ENCODE assay signal across 8 cellular contexts in genomic region chr19:54158812-54159351, GRCh38. TPM values are rescaled to one million over a fixed set of nuclear protein-coding genes. Genes with fewer than 3 reads are reported as not detected.
DNase-seq lines count a peak whose midpoint lies in the region; ATAC-seq and TF ChIP-seq lines count a peak whose summit lies in the region.

No MANE protein-coding gene starts in this region.

- peak overlapping the region; percentile 100 for H3K4me3 Mint-ChIP-seq in activated naive CD4-positive, alpha-beta T cell treated with anti-CD3 and anti-CD28 coated beads for 36 hours

- no peak for TF ChIP-seq CTCF in AG09309 (IDR thresholded peaks at IDR 0.05; ENCODE audit: control insufficient read depth, insufficient read depth, low read depth, low read length, missing control alignments)

- intact Hi-C loops in activated naive CD4-positive, alpha-beta T cell treated with anti-CD3 and anti-CD28 coated beads for 36 hours (cut with micrococcal nuclease), result loop anchor here (1.0 kb wide), 6 partner anchors 22 to 305 kb away; partner anchors contain the start of genes CNOT3, NDUFA3, PRPF31 and TFPT

- no peaks in the 10 kb centered on the region for H3K9me3 ChIP-seq in HUES6 (ENCODE audit: control insufficient read depth, insufficient read depth, low read depth, low read length)
- H3K9me3 ChIP-seq in iPS-18a (ENCODE audit: control insufficient read depth, low read depth, low read length), result no peaks in the 10 kb centered on the region

- H3K4me1 Mint-ChIP-seq in activated naive CD4-positive, alpha-beta T cell treated with anti-CD3 and anti-CD28 coated beads for 36 hours (ENCODE audit: low read depth), result peaks cover 58% of the 10 kb centered on the region

- H3K36me3 ChIP-seq in HUES6 (ENCODE audit: control insufficient read depth, insufficient read depth, low read length) (peaks cover 37% of the 10 kb centered on the region), iPS-18a (ENCODE audit: control insufficient read depth, low read depth, low read length) (peaks cover 28% of the 10 kb centered on the region)

- H3K27ac ChIP-seq in HUES6 (ENCODE audit: low read depth, low read length) (peak overlapping the region; percentile 85; the same call in 1 of the 2 replicates), iPS-18a (ENCODE audit: low read length) (peak overlapping the region; percentile 5)

- H3K36me3 Mint-ChIP-seq in activated naive CD4-positive, alpha-beta T cell treated with anti-CD3 and anti-CD28 coated beads for 36 hours (ENCODE audit: low read depth), result peaks cover 25% of the 10 kb centered on the region

- no peak for DNase-seq in AG09309 (ENCODE audit: low read depth)
- DNase-seq in activated naive CD4-positive, alpha-beta T cell treated with anti-CD3 and anti-CD28 coated beads for 36 hours, result peak; percentile 51
- DNase-seq in stimulated activated CD4-positive, alpha-beta T cell treated with anti-CD3 and anti-CD28 coated beads, Interleukin-4, amount 100 ng/mL, for 24 hours, result peak; percentile 47
- no peak for DNase-seq in cerebellum (ENCODE audit: low spot score)

- H3K27ac Mint-ChIP-seq in activated naive CD4-positive, alpha-beta T cell treated with anti-CD3 and anti-CD28 coated beads for 36 hours, result peak overlapping the region; percentile 99

- H3K9ac ChIP-seq in HUES6 (ENCODE audit: low read length) (peak overlapping the region; percentile 87), iPS-18a (ENCODE audit: low read length) (peak overlapping the region; percentile 55)

- ATAC-seq in GM19452 (IDR thresholded peaks at IDR 0.05; ENCODE audit: unreplicated experiment) (no peak), GM19467 (IDR thresholded peaks at IDR 0.05; ENCODE audit: unreplicated experiment) (no peak)

- no peaks in the 10 kb centered on the region for H3K9me3 Mint-ChIP-seq in activated naive CD4-positive, alpha-beta T cell treated with anti-CD3 and anti-CD28 coated beads for 36 hours

- H3K4me3 ChIP-seq in AG09309 (ENCODE audit: control insufficient read depth, low read depth, low read length), result peak overlapping the region; percentile 59
- H3K4me3 ChIP-seq in HUES6 (ENCODE audit: low read depth, low read length), result peak overlapping the region; percentile 89
- H3K4me3 ChIP-seq in iPS-18a (ENCODE audit: low read length), result peak overlapping the region; percentile 78

- CTCF ChIA-PET in activated naive CD4-positive, alpha-beta T cell treated with anti-CD3 and anti-CD28 coated beads for 36 hours (lab: Charles Lee), result interaction anchor here (0.6 to 1.1 kb wide), 3 partner anchors 15 to 298 kb away, joined by 3 read pairs; partner anchors contain the start of gene MYADM

- H3K27me3 Mint-ChIP-seq in activated naive CD4-positive, alpha-beta T cell treated with anti-CD3 and anti-CD28 coated beads for 36 hours (ENCODE audit: low read depth), result peaks cover 2% of the 10 kb centered on the region

- H3K4me1 ChIP-seq in HUES6 (ENCODE audit: control insufficient read depth, insufficient read depth, low read length) (peaks cover 17% of the 10 kb centered on the region), iPS-18a (ENCODE audit: control insufficient read depth, low read depth, low read length) (peaks cover 3% of the 10 kb centered on the region)

- H3K27me3 ChIP-seq in HUES6 (ENCODE audit: control insufficient read depth, insufficient read depth, low read length), result peaks cover 9% of the 10 kb centered on the region
- H3K27me3 ChIP-seq in iPS-18a (ENCODE audit: control insufficient read depth, insufficient read depth, low read length), result peaks cover 11% of the 10 kb centered on the region

RNA-seq across cellular contexts. Expression of gene LENG1, which starts 0.6 kb away (rescaled TPM):
- total RNA-seq in activated naive CD4-positive, alpha-beta T cell treated with anti-CD3 and anti-CD28 coated beads for 36 hours, result 1 to 10 TPM; 4.7 to 5.6 TPM
- total RNA-seq in cerebellum, result 3.4 TPM

RNA-seq across cellular contexts. Expression of gene TMC4, which starts 14.1 kb away (rescaled TPM):
- total RNA-seq in activated naive CD4-positive, alpha-beta T cell treated with anti-CD3 and anti-CD28 coated beads for 36 hours, result under 1 TPM in 1 of 2 experiments, not detected in 1; 0.24 TPM
- total RNA-seq in cerebellum, result 0.36 TPM

RNA-seq across cellular contexts. Expression of gene CNOT3, which starts 21.3 kb away (rescaled TPM):
- 10 to 100 TPM; 50.4 to 58.3 TPM for total RNA-seq in activated naive CD4-positive, alpha-beta T cell treated with anti-CD3 and anti-CD28 coated beads for 36 hours
- 9.6 TPM for total RNA-seq in cerebellum

RNA-seq across cellular contexts. Expression of gene MBOAT7, which starts 30.5 kb away (rescaled TPM):
- total RNA-seq in activated naive CD4-positive, alpha-beta T cell treated with anti-CD3 and anti-CD28 coated beads for 36 hours, result 10 to 100 TPM; 33.7 to 36.1 TPM
- total RNA-seq in cerebellum, result 21.4 TPM

RNA-seq across cellular contexts. Expression of gene TSEN34, which starts 32.2 kb away (rescaled TPM):
- total RNA-seq in activated naive CD4-positive, alpha-beta T cell treated with anti-CD3 and anti-CD28 coated beads for 36 hours, result 1 to 10 TPM; 8.0 to 8.5 TPM
- 18.3 TPM for total RNA-seq in cerebellum

Comparison
In these comparisons a context has a peak if more than half of its experiments do, and no peak if none do; other contexts are left out.
1. DNase-seq: peak in activated naive CD4-positive, alpha-beta T cell treated with anti-CD3 and anti-CD28 coated beads for 36 hours (single experiment) and stimulated activated CD4-positive, alpha-beta T cell treated with anti-CD3 and anti-CD28 coated beads, Interleukin-4, amount 100 ng/mL, for 24 hours (single experiment); none in AG09309 (single experiment) and cerebellum (single experiment).
2. Peak in every context shown above with its lines, with median percentiles within 50 percentile points of each other: H3K4me3 ChIP-seq.